In the genomic region with DNA sequence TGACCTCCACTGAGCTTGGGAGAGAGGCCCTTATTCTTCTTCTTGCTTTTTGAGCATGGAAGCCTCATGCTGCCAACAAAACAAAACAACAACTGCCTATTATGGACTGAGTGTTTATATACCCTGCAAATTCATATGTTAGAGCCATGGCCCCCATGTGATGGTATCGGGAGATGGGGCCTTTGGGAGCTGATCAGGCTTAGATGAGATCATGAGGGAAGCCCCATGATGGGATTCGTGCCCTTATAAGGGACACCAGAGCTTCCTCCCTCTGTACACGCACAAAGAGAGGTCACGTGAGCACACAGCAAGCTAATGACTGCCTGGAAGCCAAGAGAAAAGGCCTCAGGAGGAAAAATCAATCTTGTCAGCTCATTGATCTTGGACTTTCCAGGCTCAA, we compare ENCODE assay signal across 25 cellular contexts.
A peak's percentile ranks its signal among the peaks of the same experiment; 100 is the strongest.
DNase-seq lines count a peak whose midpoint lies in the region; ATAC-seq, FAIRE-seq and TF ChIP-seq lines count a peak whose summit lies in the region.
"Had no signal": no experiment of that assay in that cellular context is flagged by ENCODE, and none has a peak within 500 bp of the region (broad histone marks: within the 10 kb centered on the region; RNA-seq: fewer than 3 reads in every experiment).

No MANE protein-coding gene starts in this region.

- peak in 3 of 4 donors; percentile 15 to 42 (median 24) for ATAC-seq in pancreas
- ATAC-seq: activated naive CD4-positive, alpha-beta T cell treated with anti-CD3 and anti-CD28 coated beads, Interleukin-2, amount 50 U/mL, for 72 hours; activated T-helper 17 cell treated with anti-CD3 and anti-CD28 coated beads, Interleukin-2, amount 50 U/mL, for 72 hours; left colon had no signal

- no peak for FAIRE-seq in astrocyte (lab: Jason Lieb, UNC)
- FAIRE-seq in pancreas (lab: Jason Lieb, UNC), result no peak

- H3K79me2 ChIP-seq in astrocyte (ENCODE audit: insufficient read depth, low read length), result peaks cover 8% of the 10 kb centered on the region

- H3K27ac Mint-ChIP-seq in astrocyte (ENCODE audit: unreplicated experiment), result no peak overlapping the region
- H3K27ac Mint-ChIP-seq: activated T-helper 17 cell treated with anti-CD3 and anti-CD28 coated beads, Interleukin-2, amount 50 U/mL, for 72 hours had no signal

- H3K4me1 ChIP-seq in astrocyte (ENCODE audit: insufficient read depth, low read length) (peaks cover 17% of the 10 kb centered on the region), pancreas (no peaks in the 10 kb centered on the region)
- H3K4me1 ChIP-seq: ascending aorta had no signal

- no peak overlapping the region for H3K9ac ChIP-seq in astrocyte (ENCODE audit: low read length)
- H3K9ac ChIP-seq: BLaER1, SK-N-SH had no signal

- DNase-seq in CD1c-positive myeloid dendritic cell (ENCODE audit: extremely low spot score), result peak; percentile 30
- peak; percentile 47 for DNase-seq in astrocyte (ENCODE audit: low read depth)
- peak; percentile 31 for DNase-seq in fibroblast of villous mesenchyme (ENCODE audit: low read depth)
- DNase-seq in pancreas, result no peak
- no peak for DNase-seq in AG20443 (ENCODE audit: low spot score)
- no peak for DNase-seq in NCI-H1436 treated with DMSO at 0.1 percent for 48 hours (lab: John Stamatoyannopoulos, UW)
- no peak for DNase-seq in NCI-H226
- DNase-seq in activated T-cell treated with anti-CD3 and anti-CD28 coated beads, Interleukin-2, amount 50 U/mL, for 48 hours, result no peak
- DNase-seq: HCEC 1CT, heart left ventricle, left colon, MG63, midbrain, NCI-H1417 treated with DMSO at 0.1 percent for 48 hours, NCI-H2171, NCI-H526, SK-N-SH, stomach, T-helper 2 cell, upper lobe of left lung had no signal

- no peak overlapping the region for H3K4me3 ChIP-seq in astrocyte (ENCODE audit: insufficient read depth, low read depth, low read length)
- H3K4me3 ChIP-seq in fibroblast of villous mesenchyme (ENCODE audit: low read depth, low read length), result no peak overlapping the region
- no peak overlapping the region for H3K4me3 ChIP-seq in pancreas
- H3K4me3 ChIP-seq: ascending aorta, BLaER1, MG63, stomach, upper lobe of left lung had no signal

- H3K27ac ChIP-seq in astrocyte (ENCODE audit: low read depth, low read length), result no peak overlapping the region
- no peak overlapping the region for H3K27ac ChIP-seq in pancreas
- H3K27ac ChIP-seq: ascending aorta, BLaER1, VCaP had no signal

- H3K27me3 Mint-ChIP-seq in astrocyte (ENCODE audit: low read depth, unreplicated experiment), result no peaks in the 10 kb centered on the region
- H3K27me3 Mint-ChIP-seq: activated T-helper 17 cell treated with anti-CD3 and anti-CD28 coated beads, Interleukin-2, amount 50 U/mL, for 72 hours had no signal

- intact Hi-C loops in pancreas (cut with DNase I), result no loop called here

- no peak overlapping the region for H3K4me2 ChIP-seq in astrocyte (ENCODE audit: low read length)
- H3K4me2 ChIP-seq: BLaER1, SK-N-SH had no signal

- H3K27me3 ChIP-seq in astrocyte (ENCODE audit: insufficient read depth, low read length) (no peaks in the 10 kb centered on the region), pancreas (no peaks in the 10 kb centered on the region)
- H3K27me3 ChIP-seq: ascending aorta, BLaER1, heart left ventricle, MG63, stomach, upper lobe of left lung had no signal

- H3K36me3 Mint-ChIP-seq in astrocyte (ENCODE audit: low read depth, unreplicated experiment), result peaks cover 31% of the 10 kb centered on the region
- H3K36me3 Mint-ChIP-seq: activated naive CD4-positive, alpha-beta T cell treated with anti-CD3 and anti-CD28 coated beads, Interleukin-2, amount 50 U/mL, for 72 hours had no signal

- peaks cover 24% of the 10 kb centered on the region for H3K36me3 ChIP-seq in astrocyte (ENCODE audit: insufficient read depth, low read length)
- H3K36me3 ChIP-seq in pancreas, result no peaks in the 10 kb centered on the region
- H3K36me3 ChIP-seq: ascending aorta, BLaER1, heart left ventricle, MG63, stomach, upper lobe of left lung had no signal

- H3K9me3 Mint-ChIP-seq in astrocyte (ENCODE audit: unreplicated experiment), result no peaks in the 10 kb centered on the region

- H3K9me3 ChIP-seq in astrocyte (ENCODE audit: insufficient read depth, low read depth, low read length), result no peaks in the 10 kb centered on the region
- H3K9me3 ChIP-seq in pancreas, result no peaks in the 10 kb centered on the region
- H3K9me3 ChIP-seq: ascending aorta, BLaER1, heart left ventricle, MG63, SK-N-SH, stomach, upper lobe of left lung had no signal

- H2AFZ ChIP-seq in astrocyte (ENCODE audit: low read depth, low read length), result no peak overlapping the region

- WGBS in pancreas, 2 donors, result 56 to 59% methylated on average over 4 of the region's 4 CpGs

- H4K20me1 ChIP-seq in astrocyte (ENCODE audit: insufficient read depth, low read length), result no peaks in the 10 kb centered on the region
- H4K20me1 ChIP-seq: BLaER1 had no signal

- TF ChIP-seq CTCF in astrocyte (IDR thresholded peaks at IDR 0.05; ENCODE audit: insufficient read depth, low read depth, low read length), result no peak
- no peak for TF ChIP-seq CTCF in fibroblast of villous mesenchyme (IDR thresholded peaks at IDR 0.05; ENCODE audit: insufficient read depth, low read depth, low read length)
- no peak for TF ChIP-seq CTCF in pancreas (IDR thresholded peaks at IDR 0.05)

- peaks cover 14% of the 10 kb centered on the region for H3K4me1 Mint-ChIP-seq in astrocyte (ENCODE audit: low read depth, unreplicated experiment)
- H3K4me1 Mint-ChIP-seq: activated T-helper 17 cell treated with anti-CD3 and anti-CD28 coated beads, Interleukin-2, amount 50 U/mL, for 72 hours had no signal

- no peak overlapping the region for H3K4me3 Mint-ChIP-seq in astrocyte (ENCODE audit: unreplicated experiment)
- H3K4me3 Mint-ChIP-seq: activated T-helper 17 cell treated with anti-CD3 and anti-CD28 coated beads, Interleukin-2, amount 50 U/mL, for 72 hours had no signal

Comparison
In these comparisons a context has a peak if more than half of its experiments do, and no peak if none do; other contexts are left out.
1. DNase-seq: peak in CD1c-positive myeloid dendritic cell (single experiment), astrocyte (single experiment) and fibroblast of villous mesenchyme (single experiment); none in pancreas (0 of 6), AG20443 (single experiment), NCI-H1436 treated with DMSO at 0.1 percent for 48 hours (single experiment), NCI-H226 (single experiment) and activated T-cell treated with anti-CD3 and anti-CD28 coated beads, Interleukin-2, amount 50 U/mL, for 48 hours (0 of 2).